In the genomic region with DNA sequence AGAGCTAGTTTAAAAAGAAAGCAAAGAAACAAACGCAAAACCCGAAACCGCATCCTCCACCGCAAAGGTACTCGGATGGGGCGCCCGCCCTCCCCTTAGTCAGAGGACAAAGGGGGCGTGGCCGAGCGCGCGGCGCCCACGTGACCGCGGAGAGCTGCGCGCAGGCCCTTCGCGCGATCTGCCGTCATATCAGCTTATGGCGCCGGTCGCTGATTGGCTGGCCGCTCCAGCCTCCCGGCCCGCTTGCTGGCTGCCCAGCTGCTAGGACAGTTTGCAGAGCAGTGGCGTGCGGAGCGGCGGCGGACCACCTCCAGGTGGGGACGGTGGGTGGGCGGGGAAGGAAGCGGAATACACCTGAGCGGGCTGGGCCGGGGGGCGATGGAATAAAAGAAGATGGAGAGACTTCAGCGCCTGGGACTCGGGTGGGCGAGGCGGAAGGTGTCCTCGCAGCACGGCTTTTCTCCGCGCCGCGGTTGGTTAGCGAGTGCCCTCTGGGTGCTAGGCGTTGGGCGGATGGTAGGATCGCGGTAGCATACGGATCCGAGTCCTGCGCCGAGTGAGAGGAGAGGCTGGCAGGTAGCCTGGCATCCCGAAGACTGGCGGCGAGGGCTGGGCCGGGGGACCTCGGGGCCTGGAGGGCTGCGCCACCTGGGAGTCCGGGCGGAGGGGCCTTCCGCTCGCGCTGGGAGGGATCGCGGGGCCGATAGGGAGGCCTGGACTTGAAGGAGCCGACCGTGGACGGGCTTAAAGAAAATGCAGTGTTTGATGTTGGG, we compare ENCODE assay signal across 8 cellular contexts. TPM values are rescaled to one million over a fixed set of nuclear protein-coding genes. Genes with fewer than 3 reads are reported as not detected.
A peak's percentile ranks its signal among the peaks of the same experiment; 100 is the strongest.
DNase-seq lines count a peak whose midpoint lies in the region; ATAC-seq and TF ChIP-seq lines count a peak whose summit lies in the region.

A gene with protein sequence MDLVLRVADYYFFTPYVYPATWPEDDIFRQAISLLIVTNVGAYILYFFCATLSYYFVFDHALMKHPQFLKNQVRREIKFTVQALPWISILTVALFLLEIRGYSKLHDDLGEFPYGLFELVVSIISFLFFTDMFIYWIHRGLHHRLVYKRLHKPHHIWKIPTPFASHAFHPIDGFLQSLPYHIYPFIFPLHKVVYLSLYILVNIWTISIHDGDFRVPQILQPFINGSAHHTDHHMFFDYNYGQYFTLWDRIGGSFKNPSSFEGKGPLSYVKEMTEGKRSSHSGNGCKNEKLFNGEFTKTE (plus strand): TSS at position 269 of the 773 bp plus-strand sequence. CDS start 10,605 bp downstream, outside the sequence.

- H3K27me3 ChIP-seq in left ventricle myocardium inferior (ENCODE audit: low read depth): no peaks in the 10 kb centered on the region

- peaks cover 33% of the 10 kb centered on the region for H3K4me1 Mint-ChIP-seq in T-helper 1 cell treated with Interleukin-12 subunit alpha and Interleukin-12 subunit beta and Interleukin-4 antibody, amounts not matched to agents 30 μg/mL and 1 μg/mL, for 36 hours (ENCODE audit: low read depth)
- H3K4me1 Mint-ChIP-seq in progenitor cell of endocrine pancreas (ENCODE audit: low read depth): peaks cover 37% of the 10 kb centered on the region

- no peaks in the 10 kb centered on the region for H3K9me3 Mint-ChIP-seq in T-helper 1 cell treated with Interleukin-12 subunit alpha and Interleukin-12 subunit beta and Interleukin-4 antibody, amounts not matched to agents 30 μg/mL and 1 μg/mL, for 36 hours
- H3K9me3 Mint-ChIP-seq in progenitor cell of endocrine pancreas (ENCODE audit: low read depth): no peaks in the 10 kb centered on the region

- intact Hi-C loops in left ventricle myocardium inferior (cut with micrococcal nuclease): no loop called here

- H3K27ac ChIP-seq in left ventricle myocardium inferior (replicated peaks): peak within 1 kb of the TSS; percentile 84

- no peaks in the 10 kb centered on the region for H3K36me3 ChIP-seq in left ventricle myocardium inferior

- peak within 1 kb of the TSS; percentile 90 for H3K27ac Mint-ChIP-seq in T-helper 1 cell treated with Interleukin-12 subunit alpha and Interleukin-12 subunit beta and Interleukin-4 antibody, amounts not matched to agents 30 μg/mL and 1 μg/mL, for 36 hours
- peak within 1 kb of the TSS; percentile 95 for H3K27ac Mint-ChIP-seq in progenitor cell of endocrine pancreas

- ATAC-seq in HG02884 (IDR thresholded peaks at IDR 0.05; ENCODE audit: unreplicated experiment): peak; percentile 89

- H3K36me3 Mint-ChIP-seq in T-helper 1 cell treated with Interleukin-12 subunit alpha and Interleukin-12 subunit beta and Interleukin-4 antibody, amounts not matched to agents 30 μg/mL and 1 μg/mL, for 36 hours (ENCODE audit: low read depth): peaks cover 7% of the 10 kb centered on the region
- H3K36me3 Mint-ChIP-seq in progenitor cell of endocrine pancreas (ENCODE audit: insufficient read depth): peaks cover 5% of the 10 kb centered on the region

- peaks cover 26% of the 10 kb centered on the region for H3K4me1 ChIP-seq in left ventricle myocardium inferior

- DNase-seq in GM13977 (ENCODE audit: low spot score): peak; percentile 95
- peak; percentile 33 for DNase-seq in NCI-H1694 (lab: John Stamatoyannopoulos, UW)
- peak; percentile 68 to 97 (median 90) for DNase-seq in amygdala (lab: John Stamatoyannopoulos, UW)
- peak; percentile 95 for DNase-seq in left ventricle myocardium inferior
- DNase-seq in progenitor cell of endocrine pancreas (ENCODE audit: low spot score, unreplicated experiment): peak; percentile 91
- peak; percentile 96 for DNase-seq in ureter (ENCODE audit: low spot score)

- peak within 1 kb of the TSS; percentile 88 for H3K4me3 Mint-ChIP-seq in T-helper 1 cell treated with Interleukin-12 subunit alpha and Interleukin-12 subunit beta and Interleukin-4 antibody, amounts not matched to agents 30 μg/mL and 1 μg/mL, for 36 hours
- peak within 1 kb of the TSS; percentile 95 for H3K4me3 Mint-ChIP-seq in progenitor cell of endocrine pancreas (ENCODE audit: low read depth)

- in situ Hi-C loops in GM13977 (cut with MboI; ENCODE audit: low pct_unique_long_range_greater_than_20kb, low sequenced_read_pairs, unreplicated experiment): no loop called here

- H3K4me3 ChIP-seq in left ventricle myocardium inferior: peak within 1 kb of the TSS; percentile 81

- no peaks in the 10 kb centered on the region for H3K27me3 Mint-ChIP-seq in T-helper 1 cell treated with Interleukin-12 subunit alpha and Interleukin-12 subunit beta and Interleukin-4 antibody, amounts not matched to agents 30 μg/mL and 1 μg/mL, for 36 hours (ENCODE audit: low read depth)
- no peaks in the 10 kb centered on the region for H3K27me3 Mint-ChIP-seq in progenitor cell of endocrine pancreas

- H3K9me3 ChIP-seq in left ventricle myocardium inferior (replicated peaks): no peaks in the 10 kb centered on the region

- TF ChIP-seq CTCF in GM13977 (IDR thresholded peaks at IDR 0.05; ENCODE audit: extremely low read depth, insufficient read depth, missing control alignments) (peak; percentile 4), left ventricle myocardium inferior (IDR thresholded peaks at IDR 0.05; ENCODE audit: borderline replicate concordance) (no peak), progenitor cell of endocrine pancreas (IDR thresholded peaks at IDR 0.05; ENCODE audit: unreplicated experiment) (no peak)

RNA-seq across cellular contexts. Expression of the gene that starts here (rescaled TPM):
- total RNA-seq in left ventricle myocardium inferior (18.7 TPM), progenitor cell of endocrine pancreas (58.7 and 63.5 TPM in 2 replicates), ureter (68.2 TPM)

Comparison
In these comparisons a context has a peak if more than half of its experiments do, and no peak if none do; other contexts are left out.
1. Peak in every context shown above with its lines: DNase-seq, ATAC-seq, H3K4me3 ChIP-seq and H3K27ac ChIP-seq.
2. DNase-seq: peak in every context shown above with its lines; median percentile 96 in ureter; 95 in GM13977; 95 in left ventricle myocardium inferior; 91 in progenitor cell of endocrine pancreas; 90 in amygdala; 33 in NCI-H1694.